ENCODE assay signal across 1 cellular context in genomic region chr7:131618391-131618790, GRCh38.
TF ChIP-seq lines count a peak whose summit lies in the region.

No MANE protein-coding gene starts in this region.

TF ChIP-seq in K562, 482 proteins besides CTCF, POLR2A, EP300 and RAD21 (continued from another document):
- TF ChIP-seq ZBTB40 (IDR thresholded peaks at IDR 0.05) (no peak), ZBTB40 (CRISPR knock-in tag; IDR thresholded peaks at IDR 0.05) (no peak), JUNB (CRISPR knock-in tag; conservative IDR thresholded peaks at IDR 0.05) (no peak), VEZF1 (CRISPR knock-in tag; IDR thresholded peaks at IDR 0.05) (0 out of 2 replicates have a peak, but pooled peaks have one; percentile 12), STAT5B (CRISPR knock-in tag; IDR thresholded peaks at IDR 0.05) (no peak), NR4A1 (CRISPR knock-in tag; IDR thresholded peaks at IDR 0.05) (no peak), NR4A1 (tag; IDR thresholded peaks at IDR 0.05) (no peak), CXXC5 (CRISPR knock-in tag; IDR thresholded peaks at IDR 0.05) (0 out of 2 replicates have a peak, but pooled peaks have one; percentile 22), FOS (IDR thresholded peaks at IDR 0.05; ENCODE audit: extremely low read depth, insufficient read length) (no peak), ILF3 (IDR thresholded peaks at IDR 0.05; ENCODE audit: borderline replicate concordance) (no peak), ZFPM2 (CRISPR knock-in tag; IDR thresholded peaks at IDR 0.05) (no peak), ETV5 (CRISPR knock-in tag; IDR thresholded peaks at IDR 0.05; ENCODE audit: low read depth) (0 out of 2 replicates have a peak, but pooled peaks have one; percentile 58), ARID1B (IDR thresholded peaks at IDR 0.05) (peak; percentile 41; the same call in 1 of the 2 replicates), ARID3A (IDR thresholded peaks at IDR 0.05; ENCODE audit: borderline replicate concordance, low read depth, low read length) (no peak)
